In genomic region chr9:85941966-85942912, GRCh38 we compare ENCODE assay signal across 1 cellular context.
TF ChIP-seq lines count a peak whose summit lies in the region.

No MANE protein-coding gene starts in this region.

TF ChIP-seq in HepG2, 621 proteins besides CTCF, POLR2A, EP300 and RAD21 (continued from another document):
- no peak for TF ChIP-seq ZNF24 (IDR thresholded peaks at IDR 0.05)
- TF ChIP-seq ZNF280B (CRISPR knock-in tag; IDR thresholded peaks at IDR 0.05; ENCODE audit: borderline replicate concordance): no peak
- TF ChIP-seq HNRNPUL1 (IDR thresholded peaks at IDR 0.05; ENCODE audit: low read depth, low read length): no peak
